9 cellular contexts compared by ENCODE assay signal in the genomic region with DNA sequence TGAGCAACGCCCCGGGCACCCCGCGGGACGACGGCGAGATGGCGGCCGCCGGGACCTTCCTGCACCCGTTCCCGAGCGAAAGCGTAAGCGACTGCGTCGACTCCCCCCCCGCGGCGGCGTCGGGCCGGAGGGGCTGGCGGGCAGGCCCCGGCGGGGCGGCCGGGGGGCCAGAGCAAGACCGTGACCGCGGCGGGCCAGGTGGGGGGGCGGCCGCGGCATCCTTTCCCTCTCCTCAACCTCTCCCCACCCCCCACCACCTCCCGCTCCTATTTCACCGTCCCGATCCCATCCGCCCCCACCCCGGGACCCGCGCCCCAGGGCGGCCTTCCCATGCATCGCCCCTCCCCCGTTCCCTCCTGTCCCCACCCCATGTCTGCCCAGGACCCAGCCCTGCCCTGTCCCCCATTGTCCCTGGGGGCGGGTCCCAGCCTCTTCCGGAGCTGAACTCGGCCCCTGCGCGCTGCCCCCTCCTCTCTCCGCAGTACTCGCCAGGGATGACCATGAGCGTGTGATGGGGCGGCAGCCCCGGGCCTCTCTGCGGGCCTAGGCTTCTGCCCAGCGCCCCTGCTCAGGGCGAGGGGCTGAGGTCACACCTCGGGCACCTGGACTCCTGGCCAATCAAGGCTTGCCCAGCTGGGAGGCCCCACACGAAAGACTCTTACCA. TPM values are rescaled to one million over a fixed set of nuclear protein-coding genes. Genes with fewer than 3 reads are reported as not detected.
DNase-seq lines count a peak whose midpoint lies in the region; ATAC-seq and TF ChIP-seq lines count a peak whose summit lies in the region.
"Had no signal": no experiment of that assay in that cellular context is flagged by ENCODE, and none has a peak within 500 bp of the region (broad histone marks: within the 10 kb centered on the region; RNA-seq: fewer than 3 reads in every experiment).

No MANE protein-coding gene starts in this region.

- peaks cover 5% of the 10 kb centered on the region for H3K9me3 Mint-ChIP-seq in glutamatergic neuron (ENCODE audit: unreplicated experiment)

- H3K9me3 ChIP-seq in SJCRH30 (replicated peaks): no peaks in the 10 kb centered on the region

- H3K4me1 ChIP-seq in SJCRH30: peaks cover 16% of the 10 kb centered on the region

- H3K27me3 Mint-ChIP-seq in glutamatergic neuron (ENCODE audit: unreplicated experiment): peaks cover 10% of the 10 kb centered on the region

- peak overlapping the region; percentile 23 for H3K4me3 Mint-ChIP-seq in glutamatergic neuron (ENCODE audit: unreplicated experiment)

- no peak overlapping the region for H3K27ac ChIP-seq in SJCRH30

- ATAC-seq in SK-N-SH treated with all-trans-retinoic acid at 6 μM for 48 hours (no peak), HG03520 (IDR thresholded peaks at IDR 0.05; ENCODE audit: unreplicated experiment) (no peak)

- H3K27ac Mint-ChIP-seq in glutamatergic neuron (ENCODE audit: unreplicated experiment): no peak overlapping the region

- H3K27me3 ChIP-seq in SJCRH30: no peaks in the 10 kb centered on the region

- DNase-seq in GM12865 (ENCODE audit: low read depth): no peak
- DNase-seq in glutamatergic neuron: peak; percentile 67
- no peak for DNase-seq in retinal pigment epithelial cell (ENCODE audit: low read depth)
- no peak for DNase-seq in SJCRH30
- DNase-seq in NOMO-1 treated with dmso at 0.1 percent for 144 hours (lab: John Stamatoyannopoulos, UW; ENCODE audit: unreplicated experiment): no peak
- no peak for DNase-seq in AG08396 (ENCODE audit: low spot score)

- peaks cover 5% of the 10 kb centered on the region; the same call in 1 of the 2 replicates for H3K36me3 ChIP-seq in SJCRH30

- H3K4me3 ChIP-seq in GM12865 (ENCODE audit: low read depth, low read length) (peak overlapping the region; percentile 59), retinal pigment epithelial cell (ENCODE audit: low read length) (peak overlapping the region; percentile 25), SJCRH30 (no peak overlapping the region)

- H3K4me1 Mint-ChIP-seq in glutamatergic neuron (ENCODE audit: low read depth, unreplicated experiment): peaks cover 5% of the 10 kb centered on the region

- TF ChIP-seq CTCF in GM12865 (IDR thresholded peaks at IDR 0.05; ENCODE audit: insufficient read depth, low read depth, low read length, missing control alignments) (no peak), glutamatergic neuron (IDR thresholded peaks at IDR 0.05; ENCODE audit: partially characterized antibody, unreplicated experiment) (no peak), retinal pigment epithelial cell (conservative IDR thresholded peaks at IDR 0.05; ENCODE audit: low read depth, low read length) (no peak)

- H3K36me3 Mint-ChIP-seq in glutamatergic neuron (ENCODE audit: unreplicated experiment): no peaks in the 10 kb centered on the region

TF ChIP-seq in SK-N-SH treated with all-trans-retinoic acid at 6 μM for 48 hours, 23 proteins besides CTCF, POLR2A, EP300 and RAD21:
- TF ChIP-seq ZNF8 (CRISPR knock-in tag; IDR thresholded peaks at IDR 0.05) (no peak), ARNTL (CRISPR knock-in tag; IDR thresholded peaks at IDR 0.05; ENCODE audit: borderline replicate concordance, low read depth) (no peak), GLIS3 (CRISPR knock-in tag; IDR thresholded peaks at IDR 0.05) (peak; percentile 76; the same call in 1 of the 2 replicates), OSR1 (CRISPR knock-in tag; IDR thresholded peaks at IDR 0.05) (no peak), TSHZ2 (CRISPR knock-in tag; IDR thresholded peaks at IDR 0.05) (no peak), POU6F1 (CRISPR knock-in tag; IDR thresholded peaks at IDR 0.05; ENCODE audit: borderline replicate concordance, low read depth) (no peak), ZNF70 (CRISPR knock-in tag; IDR thresholded peaks at IDR 0.05) (no peak), ZC3H10 (CRISPR knock-in tag; IDR thresholded peaks at IDR 0.05) (0 out of 2 replicates have a peak, but pooled peaks have one; percentile 23)
- TF ChIP-seq, protein P1, sequence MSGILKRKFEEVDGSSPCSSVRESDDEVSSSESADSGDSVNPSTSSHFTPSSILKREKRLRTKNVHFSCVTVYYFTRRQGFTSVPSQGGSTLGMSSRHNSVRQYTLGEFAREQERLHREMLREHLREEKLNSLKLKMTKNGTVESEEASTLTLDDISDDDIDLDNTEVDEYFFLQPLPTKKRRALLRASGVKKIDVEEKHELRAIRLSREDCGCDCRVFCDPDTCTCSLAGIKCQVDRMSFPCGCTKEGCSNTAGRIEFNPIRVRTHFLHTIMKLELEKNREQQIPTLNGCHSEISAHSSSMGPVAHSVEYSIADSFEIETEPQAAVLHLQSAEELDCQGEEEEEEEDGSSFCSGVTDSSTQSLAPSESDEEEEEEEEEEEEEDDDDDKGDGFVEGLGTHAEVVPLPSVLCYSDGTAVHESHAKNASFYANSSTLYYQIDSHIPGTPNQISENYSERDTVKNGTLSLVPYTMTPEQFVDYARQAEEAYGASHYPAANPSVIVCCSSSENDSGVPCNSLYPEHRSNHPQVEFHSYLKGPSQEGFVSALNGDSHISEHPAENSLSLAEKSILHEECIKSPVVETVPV (CRISPR knock-in tag; IDR thresholded peaks at IDR 0.05): no peak

RNA-seq across cellular contexts. Expression of gene ISYNA1, which starts 4.1 kb away (rescaled TPM):
- 111 TPM for total RNA-seq in glutamatergic neuron (ENCODE audit: unreplicated experiment)
- 7.4 and 7.5 TPM in 2 replicates for total RNA-seq in SJCRH30 (2014; rRNA removed; shearing (Covaris generic))

RNA-seq across cellular contexts. Expression of gene SSBP4, which starts 14.7 kb away (rescaled TPM):
- 177 TPM for total RNA-seq in glutamatergic neuron (ENCODE audit: unreplicated experiment)
- 63.0 and 73.0 TPM in 2 replicates for total RNA-seq in SJCRH30 (2014; rRNA removed; shearing (Covaris generic))

RNA-seq across cellular contexts. Expression of gene LRRC25, which starts 36.4 kb away (rescaled TPM):
- total RNA-seq in glutamatergic neuron (ENCODE audit: unreplicated experiment): not detected
- total RNA-seq in SJCRH30 (2014; rRNA removed; shearing (Covaris generic)): not detected in 2 replicates
- total RNA-seq: T-helper 2 cell treated with Interferon-gamma antibody and Interleukin-4, amounts not matched to agents 100 ng/mL and 5 ng/mL, for 36 hours had no signal

RNA-seq across cellular contexts. Expression of gene GDF15, which starts 47.9 kb away (rescaled TPM):
- 8.9 TPM for total RNA-seq in glutamatergic neuron (ENCODE audit: unreplicated experiment)
- 17.5 and 27.1 TPM in 2 replicates for total RNA-seq in SJCRH30 (2014; rRNA removed; shearing (Covaris generic))
- total RNA-seq: T-helper 2 cell treated with Interferon-gamma antibody and Interleukin-4, amounts not matched to agents 100 ng/mL and 5 ng/mL, for 36 hours had no signal

Comparison
In these comparisons a context has a peak if more than half of its experiments do, and no peak if none do; other contexts are left out.
1. RNA of gene ISYNA1, which starts 4.1 kb away (total RNA-seq): 111 TPM in glutamatergic neuron (single experiment); 7.4 to 7.5 TPM in SJCRH30; every median in the first group is over 10 times any median in the second.